ENCODE assay signal across 10 cellular contexts in the genomic region with DNA sequence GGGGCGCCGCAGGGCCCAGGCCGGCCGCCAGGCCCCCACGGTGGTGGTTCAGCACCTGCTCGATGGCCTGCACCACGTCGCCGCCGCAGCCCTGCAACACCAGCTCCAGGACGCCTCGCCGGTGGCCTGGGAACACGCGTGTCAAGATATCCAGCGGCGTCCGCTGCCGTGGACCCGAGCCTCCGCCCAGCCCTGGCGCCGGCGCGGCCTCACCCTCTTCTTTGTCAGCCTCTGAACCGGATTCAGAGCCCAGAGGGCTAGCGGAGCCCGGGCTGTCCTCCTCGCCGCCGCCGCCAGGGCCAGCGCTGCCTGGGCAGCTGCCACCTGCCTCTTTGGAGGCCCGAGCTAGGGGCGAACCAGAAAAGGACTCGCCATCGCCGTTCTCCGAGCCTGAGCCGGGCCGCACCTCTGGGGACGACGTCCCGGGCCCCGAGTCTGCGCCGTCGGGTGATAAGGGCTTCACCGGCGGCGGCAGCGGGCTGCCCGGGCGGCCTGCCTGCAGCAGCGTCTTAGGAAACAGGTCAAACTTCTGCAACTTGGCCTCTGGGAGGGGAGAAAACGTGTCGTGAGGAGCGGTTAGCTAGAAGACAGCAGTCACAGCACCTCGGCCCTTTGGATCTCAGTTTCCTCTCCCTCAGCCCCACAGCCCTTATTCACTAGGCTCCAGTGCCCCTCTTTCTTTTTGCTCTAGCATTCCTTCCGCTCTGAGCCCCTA. TPM values are rescaled to one million over a fixed set of nuclear protein-coding genes. Genes with fewer than 3 reads are reported as not detected.
DNase-seq lines count a peak whose midpoint lies in the region; TF ChIP-seq lines count a peak whose summit lies in the region.
"Had no signal": no experiment of that assay in that cellular context is flagged by ENCODE, and none has a peak within 500 bp of the region (broad histone marks: within the 10 kb centered on the region; RNA-seq: fewer than 3 reads in every experiment).

No MANE protein-coding gene starts in this region.

- TF ChIP-seq EP300 in esophagus muscularis mucosa (IDR thresholded peaks at IDR 0.05) (no peak), tibial nerve (IDR thresholded peaks at IDR 0.05) (no peak)

- H3K9me3 ChIP-seq in esophagus muscularis mucosa (no peaks in the 10 kb centered on the region), trophoblast cell (ENCODE audit: insufficient read depth, low read depth, low read length) (peaks cover 27% of the 10 kb centered on the region), tibial nerve (no peaks in the 10 kb centered on the region), right atrium auricular region (no peaks in the 10 kb centered on the region)

- DNase-seq in DMS53 treated with DMSO at 0.1 percent for 48 hours (lab: John Stamatoyannopoulos, UW; ENCODE audit: unreplicated experiment), result peak; percentile 39
- peak; percentile 27 for DNase-seq in NCI-H2029 treated with DMSO at 0.1 percent for 48 hours (lab: John Stamatoyannopoulos, UW)
- DNase-seq in esophagus muscularis mucosa (ENCODE audit: extremely low spot score), result no peak
- no peak for DNase-seq in trophoblast cell
- no peak for DNase-seq in NCI-H2171 treated with DMSO at 0.1 percent for 48 hours (lab: John Stamatoyannopoulos, UW)
- DNase-seq in tibial nerve (ENCODE audit: low spot score in 2 of 2), result no peak
- no peak for DNase-seq in T1000 (lab: John Stamatoyannopoulos, UW)
- DNase-seq in right atrium auricular region (ENCODE audit: low spot score), result no peak

- 13% methylated on average over 7 of the region's 60 CpGs for WGBS in esophagus muscularis mucosa
- no CpG with 5 or more reads among the region's 60 CpGs for WGBS in trophoblast cell (ENCODE audit: extremely low coverage, insufficient coverage, insufficient read length)
- WGBS in tibial nerve, 2 donors, result 4% methylated on average over 7 to 54 of the region's 60 CpGs

- intact Hi-C loops in esophagus muscularis mucosa (cut with DNase I), result no loop called here

- peak overlapping the region; percentile 75 for H3K4me2 ChIP-seq in trophoblast cell (ENCODE audit: low read length)

- H2AK5ac ChIP-seq in trophoblast cell (ENCODE audit: low read length), result no peak overlapping the region

- H3K27me3 ChIP-seq in esophagus muscularis mucosa (peaks cover 0 to 100% (median 89%) of the 10 kb centered on the region in 4 donors), trophoblast cell (ENCODE audit: insufficient read depth, low read length) (peaks cover 97% of the 10 kb centered on the region), tibial nerve (peaks cover 11 to 97% of the 10 kb centered on the region in 2 donors), right atrium auricular region (peaks cover 52 to 86% of the 10 kb centered on the region in 2 donors)

- H4K12ac ChIP-seq in trophoblast cell (ENCODE audit: low read depth, low read length), result no peak overlapping the region

- no peak overlapping the region for H3K18ac ChIP-seq in trophoblast cell (ENCODE audit: low read length)

- H2BK120ac ChIP-seq in trophoblast cell (ENCODE audit: insufficient read depth, low read length, poor library complexity), result no peak overlapping the region

- TF ChIP-seq CTCF in esophagus muscularis mucosa (IDR thresholded peaks at IDR 0.05) (no peak), tibial nerve (IDR thresholded peaks at IDR 0.05) (no peak), right atrium auricular region (IDR thresholded peaks at IDR 0.05) (no peak)

- no peaks in the 10 kb centered on the region for H3K79me1 ChIP-seq in trophoblast cell (ENCODE audit: low read length)

- H2BK5ac ChIP-seq in trophoblast cell (ENCODE audit: low read depth, low read length, poor library complexity), result no peak overlapping the region

- H4K8ac ChIP-seq in trophoblast cell (ENCODE audit: low read depth, low read length), result no peak overlapping the region

- no peak overlapping the region for H3K23ac ChIP-seq in trophoblast cell (ENCODE audit: low read length)

- H3K9ac ChIP-seq in trophoblast cell (ENCODE audit: low read length), result no peak overlapping the region

- no peak overlapping the region for H4K91ac ChIP-seq in trophoblast cell (ENCODE audit: low read depth, low read length)

- no peaks in the 10 kb centered on the region for H3K79me2 ChIP-seq in trophoblast cell (ENCODE audit: control insufficient read depth, insufficient read depth, low read length, poor library complexity)

- no peak overlapping the region for H2AFZ ChIP-seq in trophoblast cell (ENCODE audit: insufficient read depth, low read length, poor library complexity)

- no peaks in the 10 kb centered on the region for H3K36me3 ChIP-seq in esophagus muscularis mucosa
- no peaks in the 10 kb centered on the region for H3K36me3 ChIP-seq in trophoblast cell (ENCODE audit: control insufficient read depth in 1 of 2, insufficient read depth in 2 of 2, low read length in 2 of 2)
- no peaks in the 10 kb centered on the region for H3K36me3 ChIP-seq in tibial nerve
- H3K36me3 ChIP-seq in right atrium auricular region, result no peaks in the 10 kb centered on the region

- no peak for TF ChIP-seq POLR2A in esophagus muscularis mucosa (IDR thresholded peaks at IDR 0.05; ENCODE audit: low read depth)
- TF ChIP-seq POLR2A in tibial nerve (IDR thresholded peaks at IDR 0.05), result no peak

- H3K27ac ChIP-seq in esophagus muscularis mucosa (replicated peaks in 1 of 4), result no peak overlapping the region
- H3K27ac ChIP-seq in trophoblast cell (ENCODE audit: low read depth, low read length), result no peak overlapping the region
- H3K27ac ChIP-seq in tibial nerve, result no peak overlapping the region
- no peak overlapping the region for H3K27ac ChIP-seq in right atrium auricular region

- H2BK12ac ChIP-seq in trophoblast cell (ENCODE audit: low read length), result no peak overlapping the region

- H3K4ac ChIP-seq in trophoblast cell (ENCODE audit: low read depth, low read length), result no peak overlapping the region

- H3K4me3 ChIP-seq in esophagus muscularis mucosa (peak overlapping the region; percentile 40 to 48 (median 43)), trophoblast cell (ENCODE audit: low read depth, low read length) (peak overlapping the region; percentile 23), tibial nerve (peak overlapping the region in 1 of 4 donors; percentile 45), right atrium auricular region (peak overlapping the region in 1 of 2 donors; percentile 41)

- peaks cover 42 to 92% (median 75%) of the 10 kb centered on the region in 4 donors for H3K4me1 ChIP-seq in esophagus muscularis mucosa
- peaks cover 17 to 25% of the 10 kb centered on the region in 2 experiments for H3K4me1 ChIP-seq in trophoblast cell (ENCODE audit: control insufficient read depth in 1 of 2, insufficient read depth in 2 of 2, low read length in 2 of 2)
- peaks cover 0 to 93% (median 38%) of the 10 kb centered on the region in 4 donors for H3K4me1 ChIP-seq in tibial nerve
- peaks cover 0 to 62% of the 10 kb centered on the region in 2 donors for H3K4me1 ChIP-seq in right atrium auricular region

- H3K14ac ChIP-seq in trophoblast cell (ENCODE audit: low read length), result no peak overlapping the region

RNA-seq across cellular contexts. Expression of gene DMRTA2, which starts 3.9 kb away (rescaled TPM):
- total RNA-seq in esophagus muscularis mucosa, result not detected
- polyA plus RNA-seq in trophoblast cell (2013), result 0.03 and 0.06 TPM in 2 replicates
- not detected for total RNA-seq in tibial nerve
- total RNA-seq in right atrium auricular region, result not detected
- total RNA-seq: activated CD8-positive, alpha-beta memory T cell treated with anti-CD3 and anti-CD28 coated beads for 36 hours; lung microvascular endothelial cell had no signal

Comparison
In these comparisons a context has a peak if more than half of its experiments do, and no peak if none do; other contexts are left out.
1. DNase-seq: peak in DMS53 treated with DMSO at 0.1 percent for 48 hours (single experiment) and NCI-H2029 treated with DMSO at 0.1 percent for 48 hours (single experiment); none in esophagus muscularis mucosa (single experiment), trophoblast cell (0 of 2), NCI-H2171 treated with DMSO at 0.1 percent for 48 hours (single experiment), tibial nerve (0 of 2), T1000 (single experiment) and right atrium auricular region (single experiment).